Comparison of ENCODE assay signal across 8 cellular contexts in the genomic region with DNA sequence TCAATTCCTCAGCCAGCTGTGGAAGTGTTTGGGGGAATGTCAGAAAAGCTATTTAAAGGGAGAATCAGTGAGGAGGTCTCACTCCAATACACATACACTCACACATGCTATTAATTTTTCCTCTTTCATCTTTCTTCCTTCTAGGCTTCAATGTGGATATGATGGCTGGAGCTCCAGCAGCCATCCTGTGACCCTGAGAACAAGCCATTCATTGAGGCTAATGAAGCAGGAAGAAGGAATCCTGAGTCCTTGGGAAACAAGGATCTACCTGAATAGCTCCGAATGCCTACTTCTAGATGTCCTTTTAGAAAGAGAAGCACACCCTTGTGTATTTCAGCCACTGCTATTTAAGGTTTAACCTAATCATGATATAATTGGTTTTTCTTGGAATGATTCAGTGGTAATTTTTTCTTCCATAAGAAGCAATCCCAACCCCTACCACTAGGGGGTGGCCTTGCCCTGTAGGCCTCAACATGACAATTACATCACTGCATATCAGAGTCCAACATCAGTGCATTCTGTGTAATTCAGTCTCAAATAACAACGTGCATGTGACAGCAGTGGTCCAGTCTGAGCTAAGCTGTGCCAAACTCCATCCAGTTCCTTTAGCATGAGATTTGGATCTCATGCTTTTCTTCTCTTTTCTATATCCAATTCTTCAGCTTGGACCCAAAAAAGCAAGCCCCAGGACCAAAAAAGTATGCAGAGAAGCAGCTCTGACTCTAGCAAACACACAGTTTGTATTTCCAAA.
DNase-seq lines count a peak whose midpoint lies in the region; ATAC-seq, FAIRE-seq and TF ChIP-seq lines count a peak whose summit lies in the region.

No MANE protein-coding gene starts in this region.

- TF ChIP-seq POLR2A in H1 (IDR thresholded peaks at IDR 0.05; ENCODE audit: control extremely low read depth in 1 of 2, low read depth in 2 of 2, low read length in 2 of 2): no peak

- H3K18ac ChIP-seq in H1 (ENCODE audit: extremely low read depth, low read length): no peak overlapping the region

- FAIRE-seq in H1 (lab: Jason Lieb, UNC): no peak

- H3K56ac ChIP-seq in H1 (replicated peaks; ENCODE audit: insufficient read length, low read depth, low read length): no peak overlapping the region

- no peak overlapping the region for H3K23ac ChIP-seq in H1 (ENCODE audit: insufficient read length)

- peak overlapping the region; percentile 35 to 86 (median 72) for H3K4me3 Mint-ChIP-seq in naive B cell
- peak overlapping the region; percentile 41 to 43 for H3K4me3 Mint-ChIP-seq in stimulated activated naive B cell treated with anti-CD40 and anti-IgM and Interleukin-4, amounts not matched to agents 10 μg/mL and 1 μg/mL and 100 μg/mL, for 72 hours

- H3K4me1 ChIP-seq in H1 (replicated peaks in 1 of 4; ENCODE audit: control insufficient read depth in 3 of 4, insufficient read depth in 4 of 4, low read length in 3 of 4): no peaks in the 10 kb centered on the region

- H4K8ac ChIP-seq in H1 (ENCODE audit: extremely low read depth, insufficient read depth, low read length): no peak overlapping the region

- H3K4me2 ChIP-seq in H1 (ENCODE audit: insufficient read depth in 1 of 2, low read depth in 2 of 2, low read length in 2 of 2): no peak overlapping the region

- no peak overlapping the region for H2BK15ac ChIP-seq in H1 (ENCODE audit: low read length)

- no peak overlapping the region for H4K5ac ChIP-seq in H1 (ENCODE audit: insufficient read length, low read depth, low read length)

- H3K4me1 Mint-ChIP-seq in naive B cell: peaks cover 18 to 55% (median 42%) of the 10 kb centered on the region in 3 donors
- peaks cover 65 to 88% of the 10 kb centered on the region in 2 donors for H3K4me1 Mint-ChIP-seq in stimulated activated naive B cell treated with anti-CD40 and anti-IgM and Interleukin-4, amounts not matched to agents 10 μg/mL and 1 μg/mL and 100 μg/mL, for 72 hours

- H3K9me3 Mint-ChIP-seq in naive B cell: peaks cover 0 to 7% (median 1%) of the 10 kb centered on the region in 7 donors
- H3K9me3 Mint-ChIP-seq in stimulated activated naive B cell treated with anti-CD40 and anti-IgM and Interleukin-4, amounts not matched to agents 10 μg/mL and 1 μg/mL and 100 μg/mL, for 72 hours: peaks cover 16 to 17% of the 10 kb centered on the region in 2 donors

- no peak overlapping the region for H2AK5ac ChIP-seq in H1 (ENCODE audit: low read depth, low read length)

- H3K9ac ChIP-seq in H1 (replicated peaks in 1 of 4; ENCODE audit: extremely low read depth in 1 of 4, low read depth in 3 of 4, low read length in 3 of 4): no peak overlapping the region

- H3K36me3 ChIP-seq in H1 (ENCODE audit: control insufficient read depth in 2 of 4, insufficient read depth in 4 of 4, low read length in 3 of 4): no peaks in the 10 kb centered on the region

- no peaks in the 10 kb centered on the region for H3K9me3 ChIP-seq in H1 (ENCODE audit: insufficient read depth in 2 of 2, low read depth in 1 of 2, low read length in 1 of 2)

- peaks cover 0 to 2% of the 10 kb centered on the region in 2 experiments for H4K20me1 ChIP-seq in H1 (replicated peaks in 1 of 2; ENCODE audit: control insufficient read depth in 1 of 2, insufficient read depth in 2 of 2, low read length in 2 of 2)

- no peak overlapping the region for H4K91ac ChIP-seq in H1 (replicated peaks; ENCODE audit: insufficient read length, low read length)

- TF ChIP-seq CTCF in AG09309 (IDR thresholded peaks at IDR 0.05; ENCODE audit: control insufficient read depth, insufficient read depth, low read depth, low read length, missing control alignments) (peak; percentile 90), H1 (IDR thresholded peaks at IDR 0.05; ENCODE audit: control extremely low read depth in 1 of 3, insufficient read depth in 1 of 3, low read depth in 1 of 3, low read length in 3 of 3) (peak; percentile 23 to 87 (median 73))

- H3K4me3 ChIP-seq in AG09309 (ENCODE audit: control insufficient read depth, low read depth, low read length) (no peak overlapping the region), H1 (ENCODE audit: extremely low read depth in 1 of 4, insufficient read depth in 2 of 4, low read depth in 3 of 4, low read length in 4 of 4) (no peak overlapping the region)

- H2BK20ac ChIP-seq in H1 (ENCODE audit: low read length): no peak overlapping the region

- CTCF ChIA-PET in H1 (lab: Charles Lee; ENCODE audit: partially characterized antibody): interaction anchor here (0.6 to 8.1 kb wide), 62 partner anchors 9 to 687 kb away, joined by 3 to 125 read pairs (median 4); no protein-coding TSS in a partner anchor

- no peak overlapping the region for H3K27ac ChIP-seq in H1 (ENCODE audit: low read depth, low read length)

- ATAC-seq in GM18517 (IDR thresholded peaks at IDR 0.05; ENCODE audit: unreplicated experiment) (peak; percentile 45), HG03175 (IDR thresholded peaks at IDR 0.05; ENCODE audit: unreplicated experiment) (peak; percentile 42), naive B cell (ENCODE audit: low read depth in 2 of 2) (peak; percentile 74 to 81)
- ATAC-seq in stimulated activated naive B cell treated with anti-CD40 and anti-IgM and Interleukin-4, amounts not matched to agents 10 μg/mL and 1 μg/mL and 100 μg/mL, for 72 hours (replicated peaks): peak; percentile 80 to 82

- TF ChIP-seq RAD21 in H1 (IDR thresholded peaks at IDR 0.05 in 1 of 2, conservative IDR thresholded peaks at IDR 0.05 in 1 of 2; ENCODE audit: low read depth in 2 of 2, low read length in 2 of 2): peak; percentile 92 to 93

- no peaks in the 10 kb centered on the region for H3K27me3 Mint-ChIP-seq in naive B cell
- no peaks in the 10 kb centered on the region for H3K27me3 Mint-ChIP-seq in stimulated activated naive B cell treated with anti-CD40 and anti-IgM and Interleukin-4, amounts not matched to agents 10 μg/mL and 1 μg/mL and 100 μg/mL, for 72 hours

- 15% methylated on average over 2 of the region's 2 CpGs; no CpG with 5 or more reads in 1 of the 2 experiments for WGBS in H1 (ENCODE audit: extremely low coverage in 1 of 2, insufficient coverage in 1 of 2, insufficient read length in 1 of 2, insufficient replicate concordance in 2 of 2, low coverage in 1 of 2, low lambda C conversion rate in 2 of 2, missing lambda C conversion rate in 1 of 2), 2 experiments

- no peak overlapping the region for H2BK5ac ChIP-seq in H1 (ENCODE audit: low read depth, low read length)

- H2BK12ac ChIP-seq in H1 (ENCODE audit: low read depth, low read length): no peak overlapping the region

- no peaks in the 10 kb centered on the region for H3K23me2 ChIP-seq in H1 (ENCODE audit: low read depth, low read length)

- peak; percentile 33 for DNase-seq in AG09309 (ENCODE audit: low read depth)
- DNase-seq in NCI-H774 (lab: John Stamatoyannopoulos, UW): peak; percentile 18
- DNase-seq in activated CD8-positive, alpha-beta memory T cell treated with anti-CD3 and anti-CD28 coated beads for 4 hours (ENCODE audit: low read depth in 2 of 2): peak; percentile 14 to 42
- DNase-seq in H1 (ENCODE audit: low read depth in 1 of 2, low spot score in 2 of 2): peak in 1 of 2 experiments; percentile 76
- peak; percentile 61 for DNase-seq in naive B cell
- peak; percentile 75 for DNase-seq in stimulated activated naive B cell treated with anti-CD40 and anti-IgM and Interleukin-4, amounts not matched to agents 10 μg/mL and 1 μg/mL and 100 μg/mL, for 72 hours

- POLR2A ChIA-PET in H1 (lab: Charles Lee; ENCODE audit: partially characterized antibody): no interaction called here

- H3K27me3 ChIP-seq in H1 (replicated peaks in 1 of 4; ENCODE audit: control insufficient read depth in 3 of 4, extremely low read depth in 1 of 4, insufficient read depth in 3 of 4, low read length in 3 of 4): peaks cover 0 to 2% (median 0%) of the 10 kb centered on the region in 4 experiments; a peak in 1 of 7 replicates

- H2AFZ ChIP-seq in H1 (ENCODE audit: low read length): no peak overlapping the region

- H3K4ac ChIP-seq in H1 (replicated peaks; ENCODE audit: insufficient read length, low read depth, low read length): no peak overlapping the region

- H3K79me1 ChIP-seq in H1 (ENCODE audit: low read depth, low read length): no peaks in the 10 kb centered on the region

- no peak overlapping the region for H2BK120ac ChIP-seq in H1 (replicated peaks; ENCODE audit: low read depth, low read length)

- H3K27ac Mint-ChIP-seq in naive B cell: peak overlapping the region; percentile 46 to 93 (median 84)
- peak overlapping the region; percentile 99 for H3K27ac Mint-ChIP-seq in stimulated activated naive B cell treated with anti-CD40 and anti-IgM and Interleukin-4, amounts not matched to agents 10 μg/mL and 1 μg/mL and 100 μg/mL, for 72 hours

- H3K79me2 ChIP-seq in H1 (ENCODE audit: control insufficient read depth in 1 of 2, insufficient read depth in 2 of 2, low read length in 2 of 2): no peaks in the 10 kb centered on the region

- H3K36me3 Mint-ChIP-seq in naive B cell: no peaks in the 10 kb centered on the region
- H3K36me3 Mint-ChIP-seq in stimulated activated naive B cell treated with anti-CD40 and anti-IgM and Interleukin-4, amounts not matched to agents 10 μg/mL and 1 μg/mL and 100 μg/mL, for 72 hours: peaks cover 29 to 46% of the 10 kb centered on the region in 2 donors

- TF ChIP-seq EP300 in H1 (IDR thresholded peaks at IDR 0.05; ENCODE audit: borderline replicate concordance in 1 of 2, low read depth in 2 of 2, low read length in 2 of 2): no peak

- no peak overlapping the region for H3K14ac ChIP-seq in H1 (ENCODE audit: insufficient read length)

TF ChIP-seq in H1, 55 proteins besides CTCF, POLR2A, EP300 and RAD21 (continues in another document):
- TF ChIP-seq, protein P1, sequence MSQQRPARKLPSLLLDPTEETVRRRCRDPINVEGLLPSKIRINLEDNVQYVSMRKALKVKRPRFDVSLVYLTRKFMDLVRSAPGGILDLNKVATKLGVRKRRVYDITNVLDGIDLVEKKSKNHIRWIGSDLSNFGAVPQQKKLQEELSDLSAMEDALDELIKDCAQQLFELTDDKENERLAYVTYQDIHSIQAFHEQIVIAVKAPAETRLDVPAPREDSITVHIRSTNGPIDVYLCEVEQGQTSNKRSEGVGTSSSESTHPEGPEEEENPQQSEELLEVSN (IDR thresholded peaks at IDR 0.05): no peak
- peak; percentile 65; the same call in 1 of the 2 replicates for TF ChIP-seq JUND (IDR thresholded peaks at IDR 0.05; ENCODE audit: low read length)
- TF ChIP-seq FOSL1 (IDR thresholded peaks at IDR 0.05; ENCODE audit: insufficient read depth, low read depth, low read length): no peak
- TF ChIP-seq SIX5 (IDR thresholded peaks at IDR 0.05; ENCODE audit: low read depth, low read length): no peak
- no peak for TF ChIP-seq ZNF274 (IDR thresholded peaks at IDR 0.05; ENCODE audit: borderline replicate concordance, extremely low read depth, low read length)
- TF ChIP-seq CHD1 (IDR thresholded peaks at IDR 0.05; ENCODE audit: low read depth, low read length): no peak
- peak; percentile 56; the same call in 1 of the 2 replicates for TF ChIP-seq CEBPB (IDR thresholded peaks at IDR 0.05; ENCODE audit: low read depth, low read length)
- TF ChIP-seq RXRA (IDR thresholded peaks at IDR 0.05; ENCODE audit: insufficient read depth, low read depth, low read length): no peak
- no peak for TF ChIP-seq ASH2L (IDR thresholded peaks at IDR 0.05; ENCODE audit: low read length)
- TF ChIP-seq SUZ12 (IDR thresholded peaks at IDR 0.05; ENCODE audit: low read length): no peak
